Comparison of ENCODE assay signal across 7 cellular contexts in genomic region chrX:49761481-49761880, GRCh38.
DNase-seq lines count a peak whose midpoint lies in the region; ATAC-seq and FAIRE-seq lines count a peak whose summit lies in the region.

No MANE protein-coding gene starts in this region.

- DNase-seq in HuH-7 (ENCODE audit: low spot score) (peak; percentile 5), adipocyte (ENCODE audit: low read depth) (peak; percentile 20), mesenchymal stem cell (peak; percentile 10), NCI-H524 (lab: John Stamatoyannopoulos, UW) (no peak), hippocampal formation (lab: John Stamatoyannopoulos, UW) (no peak)

- no peak overlapping the region for H3K4ac ChIP-seq in mesenchymal stem cell (ENCODE audit: low read depth in 1 of 2, low read length in 2 of 2)

- no peak overlapping the region for H3K4me3 ChIP-seq in adipocyte (ENCODE audit: low read length)
- no peak overlapping the region for H3K4me3 ChIP-seq in mesenchymal stem cell (ENCODE audit: insufficient read depth in 1 of 2, low read depth in 1 of 2, low read length in 2 of 2)

- H3K14ac ChIP-seq in mesenchymal stem cell (ENCODE audit: low read length in 2 of 2): no peak overlapping the region

- peak; percentile 66 for FAIRE-seq in G401.6 (lab: Jason Lieb, UNC)

- no peak overlapping the region for H4K91ac ChIP-seq in mesenchymal stem cell (ENCODE audit: low read length)

- peaks cover 41% of the 10 kb centered on the region for H3K27me3 ChIP-seq in adipocyte (replicated peaks; ENCODE audit: control insufficient read depth, insufficient read depth, low read length)
- peaks cover 0 to 42% of the 10 kb centered on the region in 2 experiments for H3K27me3 ChIP-seq in mesenchymal stem cell (ENCODE audit: control insufficient read depth in 1 of 2, insufficient read depth in 1 of 2, low read length in 2 of 2)

- no peaks in the 10 kb centered on the region for H3K9me3 ChIP-seq in adipocyte (ENCODE audit: control insufficient read depth, low read length)
- H3K9me3 ChIP-seq in mesenchymal stem cell (ENCODE audit: control insufficient read depth, low read length): no peaks in the 10 kb centered on the region

- no peak for ATAC-seq in HG03045 (IDR thresholded peaks at IDR 0.05; ENCODE audit: unreplicated experiment)

- H2AFZ ChIP-seq in mesenchymal stem cell (ENCODE audit: low read depth, low read length): no peak overlapping the region

- H3K79me1 ChIP-seq in mesenchymal stem cell (replicated peaks; ENCODE audit: low read length, poor library complexity, severe bottlenecking): no peaks in the 10 kb centered on the region

- H2BK120ac ChIP-seq in mesenchymal stem cell (ENCODE audit: low read depth, low read length): no peak overlapping the region

- H2BK12ac ChIP-seq in mesenchymal stem cell (ENCODE audit: low read length in 2 of 2): no peak overlapping the region

- H3K4me2 ChIP-seq in mesenchymal stem cell (ENCODE audit: low read length, poor library complexity, severe bottlenecking): no peak overlapping the region

- H2BK5ac ChIP-seq in mesenchymal stem cell (ENCODE audit: low read depth, low read length, poor library complexity, severe bottlenecking): no peak overlapping the region

- no peak overlapping the region for H2BK15ac ChIP-seq in mesenchymal stem cell (ENCODE audit: low read depth, poor library complexity, severe bottlenecking)

- H2AK5ac ChIP-seq in mesenchymal stem cell (ENCODE audit: low read length, severe bottlenecking): no peak overlapping the region

- H3K9ac ChIP-seq in adipocyte (ENCODE audit: low read length): no peak overlapping the region
- H3K9ac ChIP-seq in mesenchymal stem cell (ENCODE audit: low read length): no peak overlapping the region

- no peaks in the 10 kb centered on the region for H3K4me1 ChIP-seq in adipocyte (ENCODE audit: control insufficient read depth, insufficient read depth, low read length)
- no peaks in the 10 kb centered on the region for H3K4me1 ChIP-seq in mesenchymal stem cell (ENCODE audit: control insufficient read depth, insufficient read depth, low read depth, low read length)

- H3K36me3 ChIP-seq in adipocyte (ENCODE audit: control insufficient read depth, insufficient read depth, low read length, severe bottlenecking): no peaks in the 10 kb centered on the region
- H3K36me3 ChIP-seq in mesenchymal stem cell (ENCODE audit: control insufficient read depth in 1 of 2, insufficient read depth in 2 of 2, low read depth in 1 of 2, low read length in 2 of 2): no peaks in the 10 kb centered on the region

- H3K27ac ChIP-seq in mesenchymal stem cell (ENCODE audit: low read length, poor library complexity, severe bottlenecking): no peak overlapping the region

- no peak overlapping the region for H4K8ac ChIP-seq in mesenchymal stem cell (ENCODE audit: low read length)

- WGBS in mesenchymal stem cell: no CpG with 5 or more reads among the region's 2 CpGs

- H3K23ac ChIP-seq in mesenchymal stem cell (ENCODE audit: low read length in 2 of 2): no peak overlapping the region

- H3K18ac ChIP-seq in mesenchymal stem cell (ENCODE audit: low read depth in 1 of 2, low read length in 2 of 2): no peak overlapping the region

Comparison
In these comparisons a context has a peak if more than half of its experiments do, and no peak if none do; other contexts are left out.
1. DNase-seq: peak in HuH-7 (single experiment), adipocyte (single experiment) and mesenchymal stem cell (single experiment); none in NCI-H524 (0 of 2) and hippocampal formation (0 of 2).